ENCODE assay signal across 16 cellular contexts in genomic region chr15:100198442-100198841, GRCh38.
DNase-seq lines count a peak whose midpoint lies in the region; ATAC-seq and TF ChIP-seq lines count a peak whose summit lies in the region.
"Had no signal": no experiment of that assay in that cellular context is flagged by ENCODE, and none has a peak within 500 bp of the region (broad histone marks: within the 10 kb centered on the region; RNA-seq: fewer than 3 reads in every experiment).

No MANE protein-coding gene starts in this region.

- H3K9me3 Mint-ChIP-seq in stimulated activated effector memory CD8-positive, alpha-beta T cell treated with anti-CD3 and anti-CD28 coated beads, Interleukin-12 subunit alpha, Interleukin-12 subunit beta, amount 100 ng/mL, for 72 hours: no peaks in the 10 kb centered on the region
- H3K9me3 Mint-ChIP-seq: CD4-positive, alpha-beta memory T cell had no signal

- H2AFZ ChIP-seq in trophoblast cell (ENCODE audit: insufficient read depth, low read length, poor library complexity): no peak overlapping the region

- no peak overlapping the region for H3K4me2 ChIP-seq in trophoblast cell (ENCODE audit: low read length)
- H3K4me2 ChIP-seq: A549 had no signal

- POLR2A ChIA-PET in A673 (lab: Charles Lee; ENCODE audit: low non-redundant PET): no interaction called here

- H3K4me3 ChIP-seq in thyroid gland (replicated peaks in 1 of 3) (no peak overlapping the region), trophoblast cell (ENCODE audit: low read depth, low read length) (no peak overlapping the region), A673 (ENCODE audit: low read depth, low read length, poor library complexity, severe bottlenecking) (no peak overlapping the region)
- H3K4me3 ChIP-seq: A549 had no signal

- no peak overlapping the region for H3K27ac ChIP-seq in thyroid gland
- H3K27ac ChIP-seq in trophoblast cell (ENCODE audit: low read depth, low read length): no peak overlapping the region
- no peak overlapping the region for H3K27ac ChIP-seq in A673 (ENCODE audit: low read depth, low read length, poor library complexity, severe bottlenecking)
- H3K27ac ChIP-seq: A549 had no signal

- no peaks in the 10 kb centered on the region for H3K79me1 ChIP-seq in trophoblast cell (ENCODE audit: low read length)

- H4K8ac ChIP-seq in trophoblast cell (ENCODE audit: low read depth, low read length): no peak overlapping the region

- TF ChIP-seq CTCF in thyroid gland (IDR thresholded peaks at IDR 0.05): no peak
- TF ChIP-seq CTCF in A673 (conservative IDR thresholded peaks at IDR 0.05; ENCODE audit: low read depth, low read length): no peak

- no peak overlapping the region for H2BK5ac ChIP-seq in trophoblast cell (ENCODE audit: low read depth, low read length, poor library complexity)

- H3K9ac ChIP-seq in trophoblast cell (ENCODE audit: low read length): no peak overlapping the region

- no peaks in the 10 kb centered on the region for H3K36me3 Mint-ChIP-seq in stimulated activated effector memory CD8-positive, alpha-beta T cell treated with anti-CD3 and anti-CD28 coated beads, Interleukin-12 subunit alpha, Interleukin-12 subunit beta, amount 100 ng/mL, for 72 hours

- no peak overlapping the region for H3K14ac ChIP-seq in trophoblast cell (ENCODE audit: low read length)

- TF ChIP-seq POLR2A in thyroid gland (IDR thresholded peaks at IDR 0.05): no peak

- H3K27me3 ChIP-seq in thyroid gland (no peaks in the 10 kb centered on the region), trophoblast cell (ENCODE audit: insufficient read depth, low read length) (no peaks in the 10 kb centered on the region), A673 (replicated peaks; ENCODE audit: insufficient read depth, low read depth, low read length, poor library complexity) (no peaks in the 10 kb centered on the region)

- no peaks in the 10 kb centered on the region for H3K9me3 ChIP-seq in thyroid gland
- H3K9me3 ChIP-seq in trophoblast cell (ENCODE audit: insufficient read depth, low read depth, low read length): peaks cover 5% of the 10 kb centered on the region
- H3K9me3 ChIP-seq in A673 (ENCODE audit: low read depth, low read length, poor library complexity, severe bottlenecking): no peaks in the 10 kb centered on the region
- H3K9me3 ChIP-seq: A549 had no signal

- DNase-seq in ELF-1 (ENCODE audit: low read depth, low spot score) (peak; percentile 48), islet precursor cell (peak; percentile 73), thyroid gland (no peak), trophoblast cell (no peak), COLO668 (lab: John Stamatoyannopoulos, UW; ENCODE audit: unreplicated experiment) (no peak), A673 (ENCODE audit: low spot score) (no peak)
- DNase-seq in stimulated activated effector memory CD8-positive, alpha-beta T cell treated with anti-CD3 and anti-CD28 coated beads, Interleukin-12 subunit alpha, Interleukin-12 subunit beta, amount 100 ng/mL, for 72 hours (ENCODE audit: low spot score in 2 of 2): no peak
- DNase-seq: C1 segment of cervical spinal cord; CD4-positive, alpha-beta memory T cell; COR-L47; DND-41; GF-D8 had no signal

- H3K4me3 Mint-ChIP-seq in stimulated activated effector memory CD8-positive, alpha-beta T cell treated with anti-CD3 and anti-CD28 coated beads, Interleukin-12 subunit alpha, Interleukin-12 subunit beta, amount 100 ng/mL, for 72 hours: no peak overlapping the region
- H3K4me3 Mint-ChIP-seq: CD4-positive, alpha-beta memory T cell had no signal

- H3K27ac Mint-ChIP-seq in stimulated activated effector memory CD8-positive, alpha-beta T cell treated with anti-CD3 and anti-CD28 coated beads, Interleukin-12 subunit alpha, Interleukin-12 subunit beta, amount 100 ng/mL, for 72 hours: peak overlapping the region; percentile 30
- H3K27ac Mint-ChIP-seq: CD4-positive, alpha-beta memory T cell had no signal

- H3K36me3 ChIP-seq in thyroid gland (no peaks in the 10 kb centered on the region), trophoblast cell (ENCODE audit: control insufficient read depth in 1 of 2, insufficient read depth in 2 of 2, low read length in 2 of 2) (no peaks in the 10 kb centered on the region), A673 (ENCODE audit: insufficient read depth, low read length, poor library complexity, severe bottlenecking) (no peaks in the 10 kb centered on the region)

- H3K4me1 ChIP-seq in thyroid gland (peaks cover 8 to 10% of the 10 kb centered on the region in 2 donors), trophoblast cell (ENCODE audit: control insufficient read depth in 1 of 2, insufficient read depth in 2 of 2, low read length in 2 of 2) (peaks cover 8 to 12% of the 10 kb centered on the region in 2 experiments), A673 (ENCODE audit: insufficient read depth, low read length, poor library complexity, severe bottlenecking) (no peaks in the 10 kb centered on the region)
- H3K4me1 ChIP-seq: A549 had no signal

- CTCF ChIA-PET in A673 (lab: Charles Lee): no interaction called here

- no peak overlapping the region for H3K4ac ChIP-seq in trophoblast cell (ENCODE audit: low read depth, low read length)

- no peak overlapping the region for H2AK5ac ChIP-seq in trophoblast cell (ENCODE audit: low read length)

- H3K23ac ChIP-seq in trophoblast cell (ENCODE audit: low read length): no peak overlapping the region

- no peak overlapping the region for H3K18ac ChIP-seq in trophoblast cell (ENCODE audit: low read length)

- H3K79me2 ChIP-seq in trophoblast cell (ENCODE audit: control insufficient read depth, insufficient read depth, low read length, poor library complexity): no peaks in the 10 kb centered on the region

- no peak overlapping the region for H4K12ac ChIP-seq in trophoblast cell (ENCODE audit: low read depth, low read length)

- BruUV-seq in A673 (replicated peaks; lab: Mats Ljungman, UMichigan): no TSS peak

- no peak for ATAC-seq in SK-N-SH treated with all-trans-retinoic acid at 6 μM for 48 hours
- no peak for ATAC-seq in stimulated activated effector memory CD8-positive, alpha-beta T cell treated with anti-CD3 and anti-CD28 coated beads, Interleukin-12 subunit alpha, Interleukin-12 subunit beta, amount 100 ng/mL, for 72 hours
- ATAC-seq: A549, HCT116, HepG2 had no signal

- H2BK120ac ChIP-seq in trophoblast cell (ENCODE audit: insufficient read depth, low read length, poor library complexity): no peak overlapping the region

- H3K4me1 Mint-ChIP-seq in stimulated activated effector memory CD8-positive, alpha-beta T cell treated with anti-CD3 and anti-CD28 coated beads, Interleukin-12 subunit alpha, Interleukin-12 subunit beta, amount 100 ng/mL, for 72 hours: peaks cover 25% of the 10 kb centered on the region

- intact Hi-C loops in thyroid gland (cut with DNase I) (no loop called here), A673 (cut with micrococcal nuclease; ENCODE audit: unreplicated experiment) (no loop called here)

- no peak overlapping the region for H2BK12ac ChIP-seq in trophoblast cell (ENCODE audit: low read length)

- WGBS in thyroid gland, 2 donors: 88 to 89% methylated on average over 5 of the region's 5 CpGs
- WGBS in trophoblast cell (ENCODE audit: extremely low coverage, insufficient coverage, insufficient read length): no CpG with 5 or more reads among the region's 5 CpGs

- H4K91ac ChIP-seq in trophoblast cell (ENCODE audit: low read depth, low read length): no peak overlapping the region

TF ChIP-seq in SK-N-SH treated with all-trans-retinoic acid at 6 μM for 48 hours, 23 proteins besides CTCF, POLR2A, EP300 and RAD21 (continues in another document):
- TF ChIP-seq ESRRG (CRISPR knock-in tag; IDR thresholded peaks at IDR 0.05) (0 out of 2 replicates have a peak, but pooled peaks have one; percentile 27), POU6F1 (CRISPR knock-in tag; IDR thresholded peaks at IDR 0.05; ENCODE audit: borderline replicate concordance, low read depth) (peak; percentile 43; the same call in 1 of the 2 replicates), SNAI2 (CRISPR knock-in tag; IDR thresholded peaks at IDR 0.05) (no peak), ZNF70 (CRISPR knock-in tag; IDR thresholded peaks at IDR 0.05) (no peak), CSRNP3 (CRISPR knock-in tag; IDR thresholded peaks at IDR 0.05) (peak; percentile 16; the same call in 1 of the 2 replicates), GLIS3 (CRISPR knock-in tag; IDR thresholded peaks at IDR 0.05) (no peak), OSR1 (CRISPR knock-in tag; IDR thresholded peaks at IDR 0.05) (no peak), CSDC2 (CRISPR knock-in tag; IDR thresholded peaks at IDR 0.05) (no peak), RARB (CRISPR knock-in tag; IDR thresholded peaks at IDR 0.05) (no peak)

Comparison
In these comparisons a context has a peak if more than half of its experiments do, and no peak if none do; other contexts are left out.
1. DNase-seq: peak in ELF-1 (single experiment) and islet precursor cell (single experiment); none in stimulated activated effector memory CD8-positive, alpha-beta T cell treated with anti-CD3 and anti-CD28 coated beads, Interleukin-12 subunit alpha, Interleukin-12 subunit beta, amount 100 ng/mL, for 72 hours (0 of 2), thyroid gland (0 of 2), trophoblast cell (0 of 2), COLO668 (single experiment) and A673 (single experiment).